ENCODE assay signal across 11 cellular contexts in the genomic region with DNA sequence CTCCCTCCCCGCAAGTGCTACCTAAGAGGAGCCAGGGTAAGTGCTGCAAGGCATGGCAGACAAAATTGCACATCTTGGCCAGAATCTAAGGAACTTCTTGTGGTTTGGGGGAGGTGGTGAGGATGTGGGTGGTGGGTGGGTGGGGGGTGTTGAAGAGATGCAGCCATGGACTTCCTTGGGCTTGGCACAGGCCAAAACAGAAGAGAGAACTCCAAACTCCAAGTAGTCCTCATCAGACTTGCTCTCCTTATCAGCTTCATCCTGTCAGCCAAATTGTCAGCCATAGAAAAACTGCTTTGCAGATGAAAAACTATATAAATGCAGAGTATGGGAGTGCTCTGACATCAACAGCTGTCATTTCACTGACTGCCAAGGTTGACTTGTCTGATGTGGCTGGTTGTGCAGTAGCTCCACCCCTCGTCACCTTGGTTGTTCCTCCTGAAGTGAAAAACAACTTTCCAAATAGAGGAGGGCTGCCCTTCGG. TPM values are rescaled to one million over a fixed set of nuclear protein-coding genes. Genes with fewer than 3 reads are reported as not detected.
DNase-seq lines count a peak whose midpoint lies in the region; ATAC-seq and TF ChIP-seq lines count a peak whose summit lies in the region.
"Had no signal": no experiment of that assay in that cellular context is flagged by ENCODE, and none has a peak within 500 bp of the region (broad histone marks: within the 10 kb centered on the region; RNA-seq: fewer than 3 reads in every experiment).

No MANE protein-coding gene starts in this region.

- peak overlapping the region; percentile 11 for H3K27ac ChIP-seq in upper lobe of right lung

- TF ChIP-seq CTCF in upper lobe of right lung (IDR thresholded peaks at IDR 0.05), result no peak

- peaks cover 10% of the 10 kb centered on the region for H3K36me3 Mint-ChIP-seq in effector memory CD8-positive, alpha-beta T cell (ENCODE audit: insufficient read depth)

- intact Hi-C loops in upper lobe of right lung (cut with DNase I), result no loop called here
- intact Hi-C loops in left colon (cut with DNase I, micrococcal nuclease), result no loop called here

- no peaks in the 10 kb centered on the region for H3K27me3 Mint-ChIP-seq in effector memory CD8-positive, alpha-beta T cell

- no peaks in the 10 kb centered on the region for H3K27me3 ChIP-seq in upper lobe of right lung

- H3K4me1 Mint-ChIP-seq in effector memory CD8-positive, alpha-beta T cell (ENCODE audit: low read depth in 2 of 2), result peaks cover 64 to 73% of the 10 kb centered on the region in 2 donors

- no peaks in the 10 kb centered on the region for H3K36me3 ChIP-seq in upper lobe of right lung

- H3K9me3 Mint-ChIP-seq in effector memory CD8-positive, alpha-beta T cell, result no peaks in the 10 kb centered on the region

- peak; percentile 90 for ATAC-seq in effector memory CD8-positive, alpha-beta T cell (replicated peaks)
- ATAC-seq in upper lobe of right lung (no peak), left colon (no peak), HG03108 (IDR thresholded peaks at IDR 0.05; ENCODE audit: unreplicated experiment) (no peak)

- H3K4me1 ChIP-seq in upper lobe of right lung, result peaks cover 45% of the 10 kb centered on the region

- no peaks in the 10 kb centered on the region for H3K9me3 ChIP-seq in upper lobe of right lung

- no peak overlapping the region for H3K4me3 ChIP-seq in upper lobe of right lung

- H3K4me3 Mint-ChIP-seq in effector memory CD8-positive, alpha-beta T cell, result peak overlapping the region; percentile 74 to 83

- DNase-seq in stimulated activated CD4-positive, alpha-beta T cell treated with anti-CD3 and anti-CD28 coated beads, Interleukin-15, amount 100 ng/mL, for 24 hours, result peak; percentile 30
- DNase-seq in stimulated activated CD4-positive, alpha-beta T cell treated with anti-CD3 and anti-CD28 coated beads, Interleukin-12 subunit alpha, Interleukin-12 subunit beta, amount 100 ng/mL, for 4 hours, result no peak
- DNase-seq in activated T-cell treated with anti-CD3 and anti-CD28 coated beads, Interleukin-2, amount 50 U/mL, for 1 hour, result peak; percentile 50
- DNase-seq in effector memory CD8-positive, alpha-beta T cell, result peak; percentile 39 to 43 (median 41)
- DNase-seq in upper lobe of right lung, result no peak
- DNase-seq in NCI-H2081 treated with DMSO at 0.1 percent for 48 hours (lab: John Stamatoyannopoulos, UW), result no peak
- DNase-seq in left colon, result no peak
- DNase-seq: NCI-H1048 had no signal

- H3K27ac Mint-ChIP-seq in effector memory CD8-positive, alpha-beta T cell, result peak overlapping the region; percentile 80 to 90

RNA-seq across cellular contexts. Expression of a gene that starts 7.1 kb away (rescaled TPM):
- 13.3 TPM for total RNA-seq in upper lobe of right lung
- 1 to 10 TPM; 3.8 to 5.6 TPM for total RNA-seq in left colon

RNA-seq across cellular contexts. Expression of a gene that starts 8.5 kb away (rescaled TPM):
- total RNA-seq in upper lobe of right lung (13.1 TPM), left colon (10 to 100 TPM; 10.0 to 18.7 TPM)

RNA-seq across cellular contexts. Expression of a gene that starts 18.7 kb away (rescaled TPM):
- total RNA-seq in upper lobe of right lung, result 4.6 TPM
- total RNA-seq in left colon, result 1 to 10 TPM; 1.8 to 1.9 TPM

RNA-seq across cellular contexts. Expression of a gene that starts 36.1 kb away (rescaled TPM):
- total RNA-seq in upper lobe of right lung (3.1 TPM), left colon (under 1 TPM; 0.15 to 0.87 TPM)

RNA-seq across cellular contexts. Expression of a gene that starts 37.3 kb away (rescaled TPM):
- total RNA-seq in upper lobe of right lung (not detected), left colon (under 1 TPM in 1 of 2 donors, not detected in 1; 0.36 TPM)
- total RNA-seq: chondrocyte, fibroblast of lung had no signal

Comparison
In these comparisons a context has a peak if more than half of its experiments do, and no peak if none do; other contexts are left out.
1. DNase-seq: peak in stimulated activated CD4-positive, alpha-beta T cell treated with anti-CD3 and anti-CD28 coated beads, Interleukin-15, amount 100 ng/mL, for 24 hours (single experiment), activated T-cell treated with anti-CD3 and anti-CD28 coated beads, Interleukin-2, amount 50 U/mL, for 1 hour (single experiment) and effector memory CD8-positive, alpha-beta T cell (3 of 3); none in stimulated activated CD4-positive, alpha-beta T cell treated with anti-CD3 and anti-CD28 coated beads, Interleukin-12 subunit alpha, Interleukin-12 subunit beta, amount 100 ng/mL, for 4 hours (single experiment), upper lobe of right lung (single experiment), NCI-H2081 treated with DMSO at 0.1 percent for 48 hours (single experiment) and left colon (0 of 2).